In the genomic region with DNA sequence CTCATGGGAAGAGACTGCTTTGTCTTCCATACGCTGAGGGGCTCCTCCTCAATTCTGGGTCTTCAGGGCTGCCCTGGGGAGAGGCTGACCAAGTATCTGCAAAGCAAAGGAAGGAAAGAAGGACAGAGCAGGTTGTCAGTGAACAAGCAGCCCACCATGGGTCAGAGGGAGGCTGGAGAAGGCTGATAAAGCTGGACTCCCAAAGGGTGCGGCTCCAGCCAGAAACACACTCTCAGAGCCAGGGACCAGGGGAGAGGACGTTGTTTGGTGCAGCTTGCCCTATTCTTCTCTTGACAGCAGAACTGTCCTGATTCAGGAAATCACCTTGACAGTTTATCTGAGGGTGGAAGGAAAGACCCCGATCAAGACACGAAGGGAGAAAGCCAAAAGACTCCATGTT, we compare ENCODE assay signal across 10 cellular contexts. TPM values are rescaled to one million over a fixed set of nuclear protein-coding genes. Genes with fewer than 3 reads are reported as not detected.
"Had no signal": no experiment of that assay in that cellular context is flagged by ENCODE, and none has a peak within 500 bp of the region (broad histone marks: within the 10 kb centered on the region; RNA-seq: fewer than 3 reads in every experiment).

No MANE protein-coding gene starts in this region.

- H3K27ac ChIP-seq: GM23248 had no signal

- H3K36me3 Mint-ChIP-seq: IgD-negative memory B cell had no signal

- H3K27ac Mint-ChIP-seq: HFFc6, IgD-negative memory B cell had no signal

- H2AFZ ChIP-seq: GM23248 had no signal

- H3K4me3 ChIP-seq: GM23248, HAP-1 had no signal

- H3K4me3 Mint-ChIP-seq: HFFc6, IgD-negative memory B cell had no signal

- H3K9ac ChIP-seq: GM23248 had no signal

- DNase-seq: GM23248, GOT3, H7, HFFc6 had no signal

- H3K9me3 ChIP-seq: HAP-1 had no signal

- ATAC-seq: HCT116, HepG2 had no signal

- H3K36me3 ChIP-seq: HAP-1 had no signal

- FAIRE-seq: HepG2 had no signal

- H3K4me1 Mint-ChIP-seq: IgD-negative memory B cell had no signal

- H3K4me1 ChIP-seq: HAP-1 had no signal

RNA-seq across cellular contexts. Expression of a gene that starts 10.4 kb away (rescaled TPM):
- total RNA-seq: GM23248, H4, HepG2, HFFc6, HT-29 had no signal
- polyA plus RNA-seq: GM23248, IgD-negative memory B cell had no signal

RNA-seq across cellular contexts. Expression of a gene that starts 25.6 kb away (rescaled TPM):
- total RNA-seq: GM23248, H7, HFFc6 had no signal
- polyA plus RNA-seq: GM23248, IgD-negative memory B cell had no signal
